Comparison of ENCODE assay signal across 8 cellular contexts in genomic region chr20:53643031-53643832, GRCh38. TPM values are rescaled to one million over a fixed set of nuclear protein-coding genes. Genes with fewer than 3 reads are reported as not detected.
A peak's percentile ranks its signal among the peaks of the same experiment; 100 is the strongest.
DNase-seq lines count a peak whose midpoint lies in the region; ATAC-seq lines count a peak whose summit lies in the region.

No MANE protein-coding gene starts in this region.

- ATAC-seq in GM19025 (IDR thresholded peaks at IDR 0.05; ENCODE audit: low read depth, unreplicated experiment) (peak; percentile 90), HG03135 (IDR thresholded peaks at IDR 0.05; ENCODE audit: unreplicated experiment) (peak; percentile 94)

- DNase-seq in SK-MEL-5 (ENCODE audit: low read depth, low spot score): peak; percentile 42
- DNase-seq in activated naive CD4-positive, alpha-beta T cell treated with anti-CD3 and anti-CD28 coated beads, Interleukin-2, amount 50 U/mL, for 16 hours: peak; percentile 65
- peak; percentile 69 for DNase-seq in hepatic stellate cell (ENCODE audit: low spot score)
- DNase-seq in stimulated activated CD4-positive, alpha-beta T cell treated with anti-CD3 and anti-CD28 coated beads, Interleukin-15, amount 100 ng/mL, for 24 hours: peak; percentile 69
- no peak for DNase-seq in cerebellar cortex (ENCODE audit: low spot score)
- DNase-seq in KG1 (lab: John Stamatoyannopoulos, UW): no peak

- in situ Hi-C loops in SK-MEL-5 (cut with HindIII; ENCODE audit: low pct_unique_long_range_greater_than_20kb, low sequenced_read_pairs): no loop called here

RNA-seq across cellular contexts. Expression of gene ZNF217, which starts 49.6 kb away (rescaled TPM):
- 13.9 and 16.0 TPM in 2 replicates for total RNA-seq in SK-MEL-5 (2014; rRNA removed; shearing (Covaris generic))
- polyA plus RNA-seq in SK-MEL-5 (2015; cell fraction: cytosol; rRNA removed): 18.4 and 26.7 TPM in 2 replicates
- 21.8 and 28.2 TPM in 2 replicates for polyA plus RNA-seq in SK-MEL-5 (2015; cell fraction: nucleus; rRNA removed)

Comparison
In these comparisons a context has a peak if more than half of its experiments do, and no peak if none do; other contexts are left out.
1. DNase-seq: peak in SK-MEL-5 (single experiment), activated naive CD4-positive, alpha-beta T cell treated with anti-CD3 and anti-CD28 coated beads, Interleukin-2, amount 50 U/mL, for 16 hours (single experiment), hepatic stellate cell (single experiment) and stimulated activated CD4-positive, alpha-beta T cell treated with anti-CD3 and anti-CD28 coated beads, Interleukin-15, amount 100 ng/mL, for 24 hours (single experiment); none in cerebellar cortex (single experiment) and KG1 (single experiment).